ENCODE assay signal across 9 cellular contexts in the genomic region with DNA sequence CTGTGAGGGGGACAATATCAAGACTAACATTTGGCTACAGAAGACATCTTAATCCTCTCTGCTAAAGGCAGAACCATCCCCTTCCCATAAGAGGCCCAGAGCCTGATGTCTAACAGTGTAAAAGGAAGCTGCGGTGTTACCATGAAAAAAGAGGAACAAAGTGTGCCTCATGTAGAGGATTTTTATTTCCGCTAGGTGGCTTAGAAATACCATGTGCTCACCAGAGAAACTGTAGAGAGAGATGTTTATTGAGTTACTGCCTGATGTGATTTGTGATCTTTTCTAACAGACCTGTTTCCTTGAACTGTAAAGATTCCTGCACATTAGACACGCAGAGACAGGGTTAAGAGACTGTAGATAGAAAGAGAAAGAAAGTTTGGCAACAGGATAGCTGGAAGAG. TPM values are rescaled to one million over a fixed set of nuclear protein-coding genes. Genes with fewer than 3 reads are reported as not detected.
DNase-seq lines count a peak whose midpoint lies in the region; TF ChIP-seq lines count a peak whose summit lies in the region.
"Had no signal": no experiment of that assay in that cellular context is flagged by ENCODE, and none has a peak within 500 bp of the region (broad histone marks: within the 10 kb centered on the region; RNA-seq: fewer than 3 reads in every experiment).

No MANE protein-coding gene starts in this region.

- H3K4me2 ChIP-seq in hepatocyte, result no peak overlapping the region

- H3K9me3 ChIP-seq in hepatocyte (ENCODE audit: low read depth), result no peaks in the 10 kb centered on the region
- H3K9me3 ChIP-seq in left ventricle myocardium inferior (replicated peaks), result no peaks in the 10 kb centered on the region

- H3K27me3 Mint-ChIP-seq in mesothelial cell of epicardium (ENCODE audit: low read depth), result no peaks in the 10 kb centered on the region
- H3K27me3 Mint-ChIP-seq: IgD-negative memory B cell had no signal

- no peak overlapping the region for H3K4me3 Mint-ChIP-seq in mesothelial cell of epicardium
- H3K4me3 Mint-ChIP-seq: IgD-negative memory B cell had no signal

- no peaks in the 10 kb centered on the region for H3K36me3 ChIP-seq in hepatocyte (replicated peaks; ENCODE audit: insufficient read depth, low read depth)
- no peaks in the 10 kb centered on the region for H3K36me3 ChIP-seq in left ventricle myocardium inferior

- 64% methylated on average over 3 of the region's 3 CpGs for WGBS in hepatocyte (ENCODE audit: low lambda C conversion rate, missing lambda C conversion rate)

- H3K27ac ChIP-seq in hepatocyte, result no peak overlapping the region
- H3K27ac ChIP-seq in left ventricle myocardium inferior (replicated peaks), result no peak overlapping the region

- H3K4me3 ChIP-seq in hepatocyte (no peak overlapping the region), left ventricle myocardium inferior (no peak overlapping the region)

- intact Hi-C loops in left ventricle myocardium inferior (cut with micrococcal nuclease), result no loop called here

- H3K9me3 Mint-ChIP-seq in mesothelial cell of epicardium, result no peaks in the 10 kb centered on the region

- no peaks in the 10 kb centered on the region for H3K36me3 Mint-ChIP-seq in mesothelial cell of epicardium
- H3K36me3 Mint-ChIP-seq: IgD-negative memory B cell had no signal

- H3K27me3 ChIP-seq in hepatocyte (no peaks in the 10 kb centered on the region), left ventricle myocardium inferior (ENCODE audit: low read depth) (no peaks in the 10 kb centered on the region)

- TF ChIP-seq CTCF in GM10266 (IDR thresholded peaks at IDR 0.05; ENCODE audit: control insufficient read depth, insufficient read depth, low read depth, missing control alignments), result peak; percentile 32
- TF ChIP-seq CTCF in hepatocyte (IDR thresholded peaks at IDR 0.05; ENCODE audit: poor library complexity), result peak; percentile 33
- TF ChIP-seq CTCF in mesothelial cell of epicardium (IDR thresholded peaks at IDR 0.05; ENCODE audit: unreplicated experiment), result no peak
- no peak for TF ChIP-seq CTCF in left ventricle myocardium inferior (IDR thresholded peaks at IDR 0.05; ENCODE audit: borderline replicate concordance)

- H2AFZ ChIP-seq in hepatocyte, result no peak overlapping the region

- H3K9me2 ChIP-seq in hepatocyte (replicated peaks; ENCODE audit: insufficient read depth), result no peaks in the 10 kb centered on the region

- H4K20me1 ChIP-seq in hepatocyte (ENCODE audit: insufficient read depth, poor library complexity, severe bottlenecking), result no peaks in the 10 kb centered on the region

- H3K4me1 ChIP-seq in hepatocyte (ENCODE audit: insufficient read depth), result no peaks in the 10 kb centered on the region
- no peaks in the 10 kb centered on the region for H3K4me1 ChIP-seq in left ventricle myocardium inferior

- H3K27ac Mint-ChIP-seq in mesothelial cell of epicardium, result no peak overlapping the region
- H3K27ac Mint-ChIP-seq: IgD-negative memory B cell had no signal

- DNase-seq in GM10266 (ENCODE audit: extremely low spot score), result peak; percentile 12
- peak; percentile 6 for DNase-seq in H4 (ENCODE audit: low spot score)
- DNase-seq in NOMO-1 treated with DMSO at 0.1 percent for 48 hours (lab: John Stamatoyannopoulos, UW; ENCODE audit: unreplicated experiment), result peak; percentile 73
- peak; percentile 8 for DNase-seq in hepatocyte (ENCODE audit: low spot score)
- DNase-seq in mesothelial cell of epicardium (ENCODE audit: low spot score in 2 of 2, unreplicated experiment in 2 of 2), result no peak
- no peak for DNase-seq in left ventricle myocardium inferior
- no peak for DNase-seq in stimulated activated CD4-positive, alpha-beta T cell treated with anti-CD3 and anti-CD28 coated beads, Interleukin-4, amount 100 ng/mL, for 4 hours
- no peak for DNase-seq in UCSD-AML1 (lab: John Stamatoyannopoulos, UW; ENCODE audit: unreplicated experiment)

- no peaks in the 10 kb centered on the region for H3K79me2 ChIP-seq in hepatocyte

- no peaks in the 10 kb centered on the region for H3K4me1 Mint-ChIP-seq in mesothelial cell of epicardium

RNA-seq across cellular contexts. Expression of a gene that starts 22.1 kb away (rescaled TPM):
- total RNA-seq in H4 (2014; rRNA removed; shearing (Covaris generic)), result not detected in 2 replicates
- total RNA-seq in hepatocyte, result not detected in 2 replicates
- not detected in 2 replicates for polyA plus RNA-seq in hepatocyte
- not detected in 3 replicates for total RNA-seq in mesothelial cell of epicardium
- total RNA-seq in left ventricle myocardium inferior, result not detected
- polyA plus RNA-seq: IgD-negative memory B cell had no signal

RNA-seq across cellular contexts. Expression of a gene that starts 41.3 kb away (rescaled TPM):
- not detected in 2 replicates for total RNA-seq in H4 (2014; rRNA removed; shearing (Covaris generic))
- not detected in 2 replicates for total RNA-seq in hepatocyte
- not detected in 2 replicates for polyA plus RNA-seq in hepatocyte
- not detected in 3 replicates for total RNA-seq in mesothelial cell of epicardium
- not detected for total RNA-seq in left ventricle myocardium inferior
- polyA plus RNA-seq: IgD-negative memory B cell had no signal

RNA-seq across cellular contexts. Expression of a gene that starts 58.0 kb away (rescaled TPM):
- total RNA-seq in H4 (2014; rRNA removed; shearing (Covaris generic)), result not detected in 2 replicates
- total RNA-seq in hepatocyte, result not detected in 2 replicates
- not detected in 2 replicates for polyA plus RNA-seq in hepatocyte
- not detected in 3 replicates for total RNA-seq in mesothelial cell of epicardium
- total RNA-seq in left ventricle myocardium inferior, result not detected
- polyA plus RNA-seq: IgD-negative memory B cell had no signal

Comparison
In these comparisons a context has a peak if more than half of its experiments do, and no peak if none do; other contexts are left out.
1. DNase-seq: peak in GM10266 (single experiment), H4 (single experiment), NOMO-1 treated with DMSO at 0.1 percent for 48 hours (single experiment) and hepatocyte (single experiment); none in mesothelial cell of epicardium (0 of 2), left ventricle myocardium inferior (single experiment), stimulated activated CD4-positive, alpha-beta T cell treated with anti-CD3 and anti-CD28 coated beads, Interleukin-4, amount 100 ng/mL, for 4 hours (0 of 2) and UCSD-AML1 (single experiment).
2. CTCF ChIP-seq: peak in GM10266 (single experiment) and hepatocyte (single experiment); none in mesothelial cell of epicardium (single experiment) and left ventricle myocardium inferior (single experiment).